In genomic region chr6:43789447-43789846, GRCh38 we compare ENCODE assay signal across 26 cellular contexts. TPM values are rescaled to one million over a fixed set of nuclear protein-coding genes. Genes with fewer than 3 reads are reported as not detected.
DNase-seq lines count a peak whose midpoint lies in the region; ATAC-seq and TF ChIP-seq lines count a peak whose summit lies in the region.
"Had no signal": no experiment of that assay in that cellular context is flagged by ENCODE, and none has a peak within 500 bp of the region (broad histone marks: within the 10 kb centered on the region; RNA-seq: fewer than 3 reads in every experiment).

No MANE protein-coding gene starts in this region.

- H3K18ac ChIP-seq in mesenchymal stem cell (ENCODE audit: low read depth in 1 of 2, low read length in 2 of 2), result no peak overlapping the region

- no peak overlapping the region for H3K4me3 ChIP-seq in left ventricle myocardium inferior
- no peak overlapping the region for H3K4me3 ChIP-seq in mesenchymal stem cell (ENCODE audit: insufficient read depth in 1 of 2, low read depth in 1 of 2, low read length in 2 of 2)
- H3K4me3 ChIP-seq in urinary bladder (ENCODE audit: low read depth, low read length), result no peak overlapping the region
- H3K4me3 ChIP-seq in spleen, result no peak overlapping the region
- H3K4me3 ChIP-seq: dorsolateral prefrontal cortex, lung, MG63 had no signal

- H3K23ac ChIP-seq in mesenchymal stem cell (ENCODE audit: low read length in 2 of 2), result no peak overlapping the region

- H3K36me3 ChIP-seq in left ventricle myocardium inferior (peaks cover 17% of the 10 kb centered on the region), mesenchymal stem cell (ENCODE audit: control insufficient read depth in 1 of 2, insufficient read depth in 2 of 2, low read depth in 1 of 2, low read length in 2 of 2) (peaks cover 20 to 26% of the 10 kb centered on the region in 2 experiments), urinary bladder (ENCODE audit: insufficient read depth) (no peaks in the 10 kb centered on the region), spleen (peaks cover 0 to 22% (median 2%) of the 10 kb centered on the region in 6 donors)

- H2BK12ac ChIP-seq in mesenchymal stem cell (ENCODE audit: low read length in 2 of 2), result no peak overlapping the region

- no peaks in the 10 kb centered on the region for H3K9me3 ChIP-seq in left ventricle myocardium inferior (replicated peaks)
- no peaks in the 10 kb centered on the region for H3K9me3 ChIP-seq in mesenchymal stem cell (ENCODE audit: control insufficient read depth, low read length)
- no peaks in the 10 kb centered on the region for H3K9me3 ChIP-seq in spleen
- H3K9me3 ChIP-seq: BE2C, MG63 had no signal

- no peak overlapping the region for H3K4ac ChIP-seq in mesenchymal stem cell (ENCODE audit: low read depth in 1 of 2, low read length in 2 of 2)

- no peak overlapping the region for H2AK5ac ChIP-seq in mesenchymal stem cell (ENCODE audit: low read length, severe bottlenecking)

- no peak overlapping the region for H2BK120ac ChIP-seq in mesenchymal stem cell (ENCODE audit: low read depth, low read length)

- H3K79me1 ChIP-seq in mesenchymal stem cell (replicated peaks; ENCODE audit: low read length, poor library complexity, severe bottlenecking), result peaks cover 9% of the 10 kb centered on the region

- H2BK5ac ChIP-seq in mesenchymal stem cell (ENCODE audit: low read depth, low read length, poor library complexity, severe bottlenecking), result no peak overlapping the region

- H4K91ac ChIP-seq in mesenchymal stem cell (ENCODE audit: low read length), result no peak overlapping the region

- DNase-seq in left ventricle myocardium inferior, result no peak
- DNase-seq in Right ventricle myocardium superior, result no peak
- peak; percentile 13 for DNase-seq in NCI-H82 treated with DMSO at 0.1 percent for 48 hours (lab: John Stamatoyannopoulos, UW; ENCODE audit: unreplicated experiment)
- no peak for DNase-seq in mesenchymal stem cell
- no peak for DNase-seq in spleen
- no peak for DNase-seq in caudate nucleus (lab: John Stamatoyannopoulos, UW)
- DNase-seq in NCI-H2029 (lab: John Stamatoyannopoulos, UW), result no peak
- DNase-seq: activated CD4-positive, alpha-beta T cell treated with anti-CD3 and anti-CD28 coated beads, Interleukin-2, amount 10 ng/mL, durations not matched to agents 24 days and 14 days; activated gamma-delta T cell treated with Interleukin-2 at 50 U/mL for 16 hours; activated T-cell treated with anti-CD3 and anti-CD28 coated beads, Interleukin-2, amount 50 U/mL, for 1 hour; BE2C; cerebellar nuclear complex; COR-L47; DMS79 treated with DMSO at 0.1 percent for 48 hours; dorsolateral prefrontal cortex; glutamatergic neuron; H9; KG1; MG63; NCI-H446 treated with DMSO at 0.1 percent for 48 hours; SHP77; stimulated activated naive CD8-positive, alpha-beta T cell treated with anti-CD3 and anti-CD28 coated beads, Interleukin-15, Interleukin-2, amounts not matched to agents 100 U/mL and 50 U/mL, for 24 hours; T-helper 9 cell; WERI-Rb-1 had no signal

- 99% methylated on average over 2 of the region's 2 CpGs for WGBS in mesenchymal stem cell
- 80% methylated on average over 2 of the region's 2 CpGs for WGBS in urinary bladder
- 63 to 90% (median 79%) methylated on average over 2 of the region's 2 CpGs for WGBS in spleen, 5 donors

- H3K27me3 ChIP-seq in left ventricle myocardium inferior (ENCODE audit: low read depth) (no peaks in the 10 kb centered on the region), mesenchymal stem cell (ENCODE audit: control insufficient read depth in 1 of 2, insufficient read depth in 1 of 2, low read length in 2 of 2) (no peaks in the 10 kb centered on the region), spleen (replicated peaks in 1 of 7) (no peaks in the 10 kb centered on the region)
- H3K27me3 ChIP-seq: BE2C, dorsolateral prefrontal cortex, MG63 had no signal

- intact Hi-C loops in left ventricle myocardium inferior (cut with micrococcal nuclease), result no loop called here
- intact Hi-C loops in Right ventricle myocardium superior (cut with DNase I), result no loop called here
- intact Hi-C loops in spleen (cut with DNase I; ENCODE audit: low total_unique reads), result no loop called here

- no peak for ATAC-seq in Right ventricle myocardium superior (ENCODE audit: poor library complexity)
- ATAC-seq: stimulated activated naive CD8-positive, alpha-beta T cell treated with anti-CD3 and anti-CD28 coated beads, Interleukin-15, Interleukin-2, amounts not matched to agents 100 U/mL and 50 U/mL, for 24 hours had no signal

- H3K14ac ChIP-seq in mesenchymal stem cell (ENCODE audit: low read length in 2 of 2), result no peak overlapping the region

- H2BK15ac ChIP-seq in mesenchymal stem cell (ENCODE audit: low read depth, poor library complexity, severe bottlenecking), result peak overlapping the region; percentile 36

- H2AFZ ChIP-seq in mesenchymal stem cell (ENCODE audit: low read depth, low read length), result no peak overlapping the region

- no peak overlapping the region for H3K4me2 ChIP-seq in mesenchymal stem cell (ENCODE audit: low read length, poor library complexity, severe bottlenecking)

- TF ChIP-seq POLR2A in spleen (IDR thresholded peaks at IDR 0.05), result no peak

- peaks cover 42% of the 10 kb centered on the region for H3K4me1 ChIP-seq in left ventricle myocardium inferior
- H3K4me1 ChIP-seq in mesenchymal stem cell (ENCODE audit: control insufficient read depth, insufficient read depth, low read depth, low read length), result no peaks in the 10 kb centered on the region
- H3K4me1 ChIP-seq in urinary bladder (ENCODE audit: insufficient read depth), result no peaks in the 10 kb centered on the region
- peaks cover 0 to 20% (median 3%) of the 10 kb centered on the region in 6 donors for H3K4me1 ChIP-seq in spleen

- peak overlapping the region; percentile 82 for H3K27ac ChIP-seq in left ventricle myocardium inferior (replicated peaks)
- no peak overlapping the region for H3K27ac ChIP-seq in mesenchymal stem cell (ENCODE audit: low read length, poor library complexity, severe bottlenecking)
- H3K27ac ChIP-seq in urinary bladder (ENCODE audit: low read depth), result peak overlapping the region; percentile 54
- peak overlapping the region in 3 of 8 donors; percentile 45 to 52 (median 49) for H3K27ac ChIP-seq in spleen
- H3K27ac ChIP-seq in caudate nucleus (ENCODE audit: low read depth, low read length), result no peak overlapping the region
- H3K27ac ChIP-seq: dorsolateral prefrontal cortex, WERI-Rb-1 had no signal

- peak overlapping the region; percentile 44 for H3K9ac ChIP-seq in mesenchymal stem cell (ENCODE audit: low read length)

- TF ChIP-seq CTCF in left ventricle myocardium inferior (IDR thresholded peaks at IDR 0.05; ENCODE audit: borderline replicate concordance), result no peak
- no peak for TF ChIP-seq CTCF in spleen (IDR thresholded peaks at IDR 0.05 in 8 of 11, conservative IDR thresholded peaks at IDR 0.05 in 3 of 11)

- no peak overlapping the region for H4K8ac ChIP-seq in mesenchymal stem cell (ENCODE audit: low read length)

RNA-seq across cellular contexts. Expression of gene VEGFA, which starts 19.4 kb away (rescaled TPM):
- total RNA-seq in left ventricle myocardium inferior (359 TPM), Right ventricle myocardium superior (230 TPM), urinary bladder (85.7 TPM), spleen (100 to 1,000 TPM; 112 to 486 (median 203) TPM)
- 94.9 TPM for polyA plus RNA-seq in mesenchymal stem cell (2013, experiment 1 of 2)
- 89.3 TPM for polyA plus RNA-seq in mesenchymal stem cell (2013, experiment 2 of 2)
- polyA plus RNA-seq in urinary bladder (63.8 TPM), spleen (10 to 100 TPM; 31.0 to 56.6 (median 36.0) TPM)

Comparison
In these comparisons a context has a peak if more than half of its experiments do, and no peak if none do; other contexts are left out.
1. H3K27ac ChIP-seq: peak in left ventricle myocardium inferior (single experiment) and urinary bladder (single experiment); none in mesenchymal stem cell (single experiment) and caudate nucleus (single experiment).